ENCODE assay signal across 1 cellular context in genomic region chr16:81632392-81633146, GRCh38.
TF ChIP-seq lines count a peak whose summit lies in the region.

No MANE protein-coding gene starts in this region.

TF ChIP-seq in GM23338, 12 proteins besides CTCF, POLR2A, EP300 and RAD21 (continued from another document):
- TF ChIP-seq JUNB (IDR thresholded peaks at IDR 0.05; ENCODE audit: unreplicated experiment) (no peak), POLR2AphosphoS5 (IDR thresholded peaks at IDR 0.05; ENCODE audit: low read depth) (no peak)
